ENCODE assay signal across 20 cellular contexts in genomic region chr20:53337419-53338101, GRCh38.
"Had no signal": no experiment of that assay in that cellular context is flagged by ENCODE, and none has a peak within 500 bp of the region (broad histone marks: within the 10 kb centered on the region; RNA-seq: fewer than 3 reads in every experiment).

No MANE protein-coding gene starts in this region.

- H3K4me2 ChIP-seq: neural progenitor cell had no signal

- H3K27ac ChIP-seq: brain microvascular endothelial cell, heart right ventricle, lower lobe of right lung, neural progenitor cell, SK-N-MC, stomach, testis had no signal

- H3K36me3 Mint-ChIP-seq: activated naive CD8-positive, alpha-beta T cell treated with anti-CD3 and anti-CD28 coated beads, Interleukin-2, amount 10 ng/mL, durations not matched to agents 7 days and 5 days had no signal

- H3K27ac Mint-ChIP-seq: activated naive CD8-positive, alpha-beta T cell treated with anti-CD3 and anti-CD28 coated beads, Interleukin-2, amount 10 ng/mL, durations not matched to agents 7 days and 5 days; mesothelial cell of epicardium; neural progenitor cell had no signal

- H3K9me3 ChIP-seq: heart right ventricle, lower lobe of right lung, stomach, testis had no signal

- H3K4me1 Mint-ChIP-seq: central memory CD8-positive, alpha-beta T cell had no signal

- H3K4me3 Mint-ChIP-seq: activated naive CD8-positive, alpha-beta T cell treated with anti-CD3 and anti-CD28 coated beads, Interleukin-2, amount 10 ng/mL, durations not matched to agents 7 days and 5 days; central memory CD8-positive, alpha-beta T cell; mesothelial cell of epicardium; neural progenitor cell had no signal

- H3K4me1 ChIP-seq: lower lobe of right lung, neural progenitor cell had no signal

- H3K27me3 ChIP-seq: brain microvascular endothelial cell, heart right ventricle, neural progenitor cell, stomach, testis had no signal

- H2AFZ ChIP-seq: neural progenitor cell had no signal

- H3K9ac ChIP-seq: neural progenitor cell had no signal

- ATAC-seq: activated CD4-positive, CD25-positive, alpha-beta regulatory T cell treated with anti-CD3 and anti-CD28 coated beads, Interleukin-2, amount 50 U/mL, for 24 hours; heart right ventricle; lower lobe of right lung had no signal

- H3K36me3 ChIP-seq: brain microvascular endothelial cell, heart right ventricle, lower lobe of right lung, neural progenitor cell, stomach had no signal

- H3K9me3 Mint-ChIP-seq: activated naive CD8-positive, alpha-beta T cell treated with anti-CD3 and anti-CD28 coated beads, Interleukin-2, amount 10 ng/mL, durations not matched to agents 7 days and 5 days; central memory CD8-positive, alpha-beta T cell had no signal

- H3K4me3 ChIP-seq: heart right ventricle, lower lobe of right lung, neural progenitor cell, SK-N-MC, stomach, testis had no signal

- DNase-seq: activated CD4-positive, alpha-beta T cell treated with anti-CD3 and anti-CD28 coated beads, Interleukin-2, amount 50 U/mL, for 1 hour; activated naive CD4-positive, alpha-beta T cell; activated naive CD8-positive, alpha-beta T cell treated with anti-CD3 and anti-CD28 coated beads, Interleukin-2, amount 10 ng/mL, durations not matched to agents 7 days and 5 days; activated T-cell treated with anti-CD3 and anti-CD28 coated beads for 4 hours; brain microvascular endothelial cell; cortex of kidney; effector CD4-positive, alpha-beta T cell; heart right ventricle; kidney; lower lobe of right lung; stimulated activated CD4-positive, alpha-beta T cell treated with anti-CD3 and anti-CD28 coated beads, Interleukin-15, amount 100 ng/mL, for 24 hours; stimulated activated CD4-positive, alpha-beta T cell treated with anti-CD3 and anti-CD28 coated beads, Interleukin-4, amount 100 ng/mL, for 24 hours; stimulated activated CD8-positive, alpha-beta memory T cell treated with anti-CD3 and anti-CD28 coated beads, Interleukin-4, amount 100 ng/mL, for 48 hours; stomach; testis had no signal
